In genomic region chr9:129275626-129276247, GRCh38 we compare ENCODE assay signal across 15 cellular contexts.
DNase-seq lines count a peak whose midpoint lies in the region; ATAC-seq and TF ChIP-seq lines count a peak whose summit lies in the region.
"Had no signal": no experiment of that assay in that cellular context is flagged by ENCODE, and none has a peak within 500 bp of the region (broad histone marks: within the 10 kb centered on the region; RNA-seq: fewer than 3 reads in every experiment).

No MANE protein-coding gene starts in this region.

- H3K4me3 ChIP-seq in AG10803 (ENCODE audit: low read length): no peak overlapping the region
- no peak overlapping the region for H3K4me3 ChIP-seq in H7 (ENCODE audit: insufficient read depth, low read depth, low read length)
- H3K4me3 ChIP-seq in mammary epithelial cell (replicated peaks in 1 of 3; ENCODE audit: insufficient read depth in 1 of 3, low read depth in 2 of 3, low read length in 3 of 3): no peak overlapping the region
- H3K4me3 ChIP-seq in mesendoderm (ENCODE audit: low read length): no peak overlapping the region
- H3K4me3 ChIP-seq in naive thymus-derived CD4-positive, alpha-beta T cell (ENCODE audit: low read length): no peak overlapping the region
- H3K4me3 ChIP-seq: HAP-1 had no signal

- H3K27me3 Mint-ChIP-seq in naive thymus-derived CD4-positive, alpha-beta T cell: peaks cover 0 to 34% (median 0%) of the 10 kb centered on the region in 5 donors
- H3K27me3 Mint-ChIP-seq: activated naive CD4-positive, alpha-beta T cell treated with anti-CD3 and anti-CD28 coated beads, Interleukin-2, amount 50 U/mL, for 24 hours had no signal

- no peak overlapping the region for H2BK120ac ChIP-seq in mesendoderm (ENCODE audit: low read depth, low read length)

- no peak overlapping the region for H4K5ac ChIP-seq in mesendoderm (ENCODE audit: low read length)

- peaks cover 14 to 21% (median 17%) of the 10 kb centered on the region in 7 donors for H3K4me1 Mint-ChIP-seq in naive thymus-derived CD4-positive, alpha-beta T cell

- ATAC-seq in GM18867 (IDR thresholded peaks at IDR 0.05; ENCODE audit: unreplicated experiment) (no peak), GM18517 (IDR thresholded peaks at IDR 0.05; ENCODE audit: unreplicated experiment) (no peak)
- ATAC-seq in naive thymus-derived CD4-positive, alpha-beta T cell: no peak

- no peak overlapping the region for H3K18ac ChIP-seq in mesendoderm (ENCODE audit: low read length)

- no peaks in the 10 kb centered on the region for H3K79me1 ChIP-seq in mesendoderm (ENCODE audit: low read length)

- POLR2A ChIA-PET in naive thymus-derived CD4-positive, alpha-beta T cell (lab: Charles Lee): no interaction called here

- intact Hi-C loops in mammary epithelial cell (cut with micrococcal nuclease): no loop called here
- intact Hi-C loops in naive thymus-derived CD4-positive, alpha-beta T cell (cut with micrococcal nuclease): loop anchor here in 1 of 2 donors (10.0 kb wide), 1 partner anchor 49 kb away; no protein-coding TSS in a partner anchor

- WGBS in mammary epithelial cell (ENCODE audit: low coverage, missing lambda C conversion rate): 25% methylated on average over 8 of the region's 10 CpGs
- no CpG with 5 or more reads among the region's 10 CpGs for WGBS in mesendoderm (ENCODE audit: extremely low coverage, insufficient coverage, low lambda C conversion rate)

- no TSS peak for BruUV-seq in mammary epithelial cell (replicated peaks; lab: Mats Ljungman, UMichigan)

- dilution Hi-C loops in mammary epithelial cell (cut with HindIII; ENCODE audit: low sequenced_read_pairs): no loop called here

- H3K36me3 ChIP-seq in H7 (replicated peaks; ENCODE audit: control insufficient read depth, insufficient read depth, low read length): no peaks in the 10 kb centered on the region
- H3K36me3 ChIP-seq in mammary epithelial cell (ENCODE audit: insufficient read depth, low read length): no peaks in the 10 kb centered on the region
- H3K36me3 ChIP-seq in mesendoderm (ENCODE audit: control insufficient read depth, insufficient read depth, low read length): no peaks in the 10 kb centered on the region
- no peaks in the 10 kb centered on the region for H3K36me3 ChIP-seq in naive thymus-derived CD4-positive, alpha-beta T cell (ENCODE audit: control insufficient read depth in 2 of 3, insufficient read depth in 3 of 3, low read length in 3 of 3)
- H3K36me3 ChIP-seq: HAP-1, neutrophil had no signal

- no peaks in the 10 kb centered on the region; the same call in 1 of the 2 replicates for H3K27me3 ChIP-seq in H7 (ENCODE audit: control insufficient read depth, insufficient read depth, low read length)
- no peaks in the 10 kb centered on the region for H3K27me3 ChIP-seq in mammary epithelial cell (ENCODE audit: insufficient read depth, low read length)
- H3K27me3 ChIP-seq in mesendoderm (ENCODE audit: insufficient read depth, low read length, poor library complexity): no peaks in the 10 kb centered on the region
- peaks cover 0 to 2% of the 10 kb centered on the region in 2 donors for H3K27me3 ChIP-seq in naive thymus-derived CD4-positive, alpha-beta T cell (ENCODE audit: control insufficient read depth in 2 of 2, insufficient read depth in 2 of 2, low read length in 2 of 2)

- H3K9ac ChIP-seq in mammary epithelial cell (ENCODE audit: insufficient read depth, low read length) (no peak overlapping the region), mesendoderm (ENCODE audit: low read length) (no peak overlapping the region)

- no peak overlapping the region for H2BK5ac ChIP-seq in mesendoderm (ENCODE audit: low read length)

- no peaks in the 10 kb centered on the region for H3K9me3 ChIP-seq in mammary epithelial cell (replicated peaks; ENCODE audit: insufficient read depth, low read length)
- no peaks in the 10 kb centered on the region for H3K9me3 ChIP-seq in naive thymus-derived CD4-positive, alpha-beta T cell (ENCODE audit: control insufficient read depth in 2 of 3, low read length in 3 of 3)
- H3K9me3 ChIP-seq: HAP-1, neutrophil had no signal

- peaks cover 40% of the 10 kb centered on the region for H3K4me1 ChIP-seq in mammary epithelial cell (ENCODE audit: insufficient read depth, low read length)
- peaks cover 3% of the 10 kb centered on the region for H3K4me1 ChIP-seq in mesendoderm (ENCODE audit: control insufficient read depth, low read depth, low read length)
- H3K4me1 ChIP-seq in naive thymus-derived CD4-positive, alpha-beta T cell (ENCODE audit: control insufficient read depth in 2 of 2, insufficient read depth in 2 of 2, low read length in 2 of 2): peaks cover 11 to 13% of the 10 kb centered on the region in 2 donors

- CTCF ChIA-PET in mammary epithelial cell (lab: Charles Lee; ENCODE audit: low non-redundant PET): no interaction called here
- CTCF ChIA-PET in naive thymus-derived CD4-positive, alpha-beta T cell (lab: Charles Lee): interaction anchor here (0.7 to 1.1 kb wide), 2 partner anchors 133 to 144 kb away, joined by 4 read pairs; no protein-coding TSS in a partner anchor

- no peak overlapping the region for H3K4ac ChIP-seq in mesendoderm (ENCODE audit: low read depth, low read length)

- H2AFZ ChIP-seq in mammary epithelial cell (ENCODE audit: low read depth, low read length): peak overlapping the region; percentile 55

- H3K23ac ChIP-seq in mesendoderm (ENCODE audit: low read length): no peak overlapping the region

- H3K56ac ChIP-seq in mesendoderm (ENCODE audit: low read length): peak overlapping the region; percentile 17

- TF ChIP-seq CTCF in AG10803 (conservative IDR thresholded peaks at IDR 0.05; ENCODE audit: low read length) (no peak), mammary epithelial cell (conservative IDR thresholded peaks at IDR 0.05 in 1 of 2, IDR thresholded peaks at IDR 0.05 in 1 of 2; ENCODE audit: extremely low read depth in 1 of 2, insufficient read depth in 1 of 2, low read depth in 1 of 2, low read length in 2 of 2) (no peak)

- in situ Hi-C loops in mammary epithelial cell (cut with MboI; ENCODE audit: low sequenced_read_pairs in 2 of 2): no loop called here

- H4K20me1 ChIP-seq in mammary epithelial cell (ENCODE audit: insufficient read depth, low read length): no peaks in the 10 kb centered on the region

- H3K27ac ChIP-seq in mammary epithelial cell (ENCODE audit: insufficient read depth, low read depth, low read length) (peak overlapping the region; percentile 15), mesendoderm (ENCODE audit: low read depth, low read length) (no peak overlapping the region)
- H3K27ac ChIP-seq in naive thymus-derived CD4-positive, alpha-beta T cell (ENCODE audit: low read depth, low read length): no peak overlapping the region
- H3K27ac ChIP-seq: neutrophil had no signal

- H3K79me2 ChIP-seq in mammary epithelial cell (ENCODE audit: insufficient read depth, low read length) (no peaks in the 10 kb centered on the region), mesendoderm (ENCODE audit: control insufficient read depth, insufficient read depth, low read length) (no peaks in the 10 kb centered on the region)

- H3K9me3 Mint-ChIP-seq in naive thymus-derived CD4-positive, alpha-beta T cell: no peaks in the 10 kb centered on the region
- H3K9me3 Mint-ChIP-seq: activated naive CD4-positive, alpha-beta T cell treated with anti-CD3 and anti-CD28 coated beads, Interleukin-2, amount 50 U/mL, for 24 hours; IgD-negative memory B cell had no signal

- DNase-seq in AG10803 (ENCODE audit: low read depth) (peak; percentile 21), H7 (peak; percentile 49), mammary epithelial cell (peak; percentile 43), mesendoderm (peak; percentile 88), NOMO-1 treated with dmso at 0.1 percent for 144 hours (lab: John Stamatoyannopoulos, UW; ENCODE audit: unreplicated experiment) (no peak)
- DNase-seq in naive thymus-derived CD4-positive, alpha-beta T cell: no peak
- DNase-seq: DMS79; NCI-H1105; stimulated activated naive CD4-positive, alpha-beta T cell had no signal

- H2AK5ac ChIP-seq in mesendoderm (ENCODE audit: low read length): no peak overlapping the region

- H2BK15ac ChIP-seq in mesendoderm (replicated peaks; ENCODE audit: low read depth): no peak overlapping the region

- H3K36me3 Mint-ChIP-seq in naive thymus-derived CD4-positive, alpha-beta T cell: no peaks in the 10 kb centered on the region
- H3K36me3 Mint-ChIP-seq: activated naive CD4-positive, alpha-beta T cell treated with anti-CD3 and anti-CD28 coated beads, Interleukin-2, amount 50 U/mL, for 24 hours; IgD-negative memory B cell had no signal

- no peak overlapping the region for H3K27ac Mint-ChIP-seq in naive thymus-derived CD4-positive, alpha-beta T cell

- H3K4me2 ChIP-seq in mammary epithelial cell (ENCODE audit: insufficient read depth, low read depth, low read length) (no peak overlapping the region), mesendoderm (ENCODE audit: low read length) (no peak overlapping the region)

- H4K8ac ChIP-seq in mesendoderm (ENCODE audit: low read depth, low read length): no peak overlapping the region

- no peak overlapping the region for H3K4me3 Mint-ChIP-seq in naive thymus-derived CD4-positive, alpha-beta T cell
- H3K4me3 Mint-ChIP-seq: activated naive CD4-positive, alpha-beta T cell treated with anti-CD3 and anti-CD28 coated beads, Interleukin-2, amount 50 U/mL, for 24 hours had no signal

Comparison
In these comparisons a context has a peak if more than half of its experiments do, and no peak if none do; other contexts are left out.
1. DNase-seq: peak in AG10803 (single experiment), H7 (single experiment), mammary epithelial cell (single experiment) and mesendoderm (single experiment); none in NOMO-1 treated with dmso at 0.1 percent for 144 hours (single experiment) and naive thymus-derived CD4-positive, alpha-beta T cell (0 of 9).